In the genomic region with DNA sequence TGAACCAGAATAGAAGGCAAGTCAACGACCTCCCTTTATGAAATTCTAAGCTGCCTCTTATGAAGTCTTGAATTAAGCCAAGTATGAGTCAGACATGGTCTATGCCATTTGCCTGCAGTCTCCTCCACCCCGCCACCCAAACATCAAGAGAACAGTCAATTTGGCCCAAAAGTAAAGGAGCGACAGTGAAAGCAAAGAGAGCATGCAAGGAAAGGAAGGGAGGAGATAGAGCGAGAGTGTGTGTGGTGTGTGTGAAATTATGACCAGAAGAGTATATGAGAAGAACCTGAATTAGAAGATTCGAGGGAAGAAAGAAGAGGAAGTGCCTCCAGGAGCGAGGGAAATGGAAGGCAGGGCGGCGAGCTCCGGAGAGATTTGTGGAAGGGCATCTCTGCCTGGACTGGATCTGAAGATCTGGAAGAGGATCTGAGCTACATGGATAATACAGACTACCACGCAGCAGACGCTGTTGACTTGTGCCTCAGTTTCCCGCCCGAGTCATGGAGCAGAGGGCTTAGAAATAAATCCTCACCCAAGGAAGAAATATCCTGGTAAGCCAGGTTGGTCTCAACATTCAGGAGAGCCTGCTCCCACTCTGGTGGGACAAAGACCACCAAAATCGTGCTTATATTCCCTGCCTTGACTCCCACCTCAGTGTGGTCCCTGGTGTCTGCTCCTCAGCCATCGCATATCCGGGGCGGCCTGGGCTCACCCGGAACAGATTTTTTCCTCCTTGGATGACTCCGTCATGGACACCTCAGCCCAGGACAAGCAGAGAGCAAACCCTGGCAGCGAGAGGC, we compare ENCODE assay signal across 1 cellular context.
TF ChIP-seq lines count a peak whose summit lies in the region.

No MANE protein-coding gene starts in this region.

TF ChIP-seq in HepG2, 621 proteins besides CTCF, POLR2A, EP300 and RAD21 (continued from another document and continues in another):
- no peak for TF ChIP-seq ZBTB40 (IDR thresholded peaks at IDR 0.05)
- TF ChIP-seq ZBTB40 (CRISPR knock-in tag; IDR thresholded peaks at IDR 0.05): 0 out of 2 replicates have a peak, but pooled peaks have one; percentile 10
- TF ChIP-seq MTF1 (CRISPR knock-in tag; IDR thresholded peaks at IDR 0.05): no peak
- TF ChIP-seq, protein P1, sequence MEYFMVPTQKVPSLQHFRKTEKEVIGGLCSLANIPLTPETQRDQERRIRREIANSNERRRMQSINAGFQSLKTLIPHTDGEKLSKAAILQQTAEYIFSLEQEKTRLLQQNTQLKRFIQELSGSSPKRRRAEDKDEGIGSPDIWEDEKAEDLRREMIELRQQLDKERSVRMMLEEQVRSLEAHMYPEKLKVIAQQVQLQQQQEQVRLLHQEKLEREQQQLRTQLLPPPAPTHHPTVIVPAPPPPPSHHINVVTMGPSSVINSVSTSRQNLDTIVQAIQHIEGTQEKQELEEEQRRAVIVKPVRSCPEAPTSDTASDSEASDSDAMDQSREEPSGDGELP (IDR thresholded peaks at IDR 0.05; ENCODE audit: borderline replicate concordance, low read depth): no peak
- TF ChIP-seq MED8 (CRISPR knock-in tag; IDR thresholded peaks at IDR 0.05; ENCODE audit: insufficient replicate concordance): no peak
- no peak for TF ChIP-seq AGO1 (IDR thresholded peaks at IDR 0.05; ENCODE audit: low read depth, low read length, poor library complexity, severe bottlenecking)
- TF ChIP-seq BATF2 (CRISPR knock-in tag; IDR thresholded peaks at IDR 0.05): no peak
- TF ChIP-seq ZIK1 (CRISPR knock-in tag; IDR thresholded peaks at IDR 0.05; ENCODE audit: borderline replicate concordance, low read depth): no peak
- TF ChIP-seq DRAP1 (CRISPR knock-in tag; IDR thresholded peaks at IDR 0.05): no peak
- TF ChIP-seq ZBTB44 (CRISPR knock-in tag; IDR thresholded peaks at IDR 0.05): no peak
- no peak for TF ChIP-seq ZNF331 (CRISPR knock-in tag; IDR thresholded peaks at IDR 0.05)
- no peak for TF ChIP-seq ZSCAN22 (CRISPR knock-in tag; IDR thresholded peaks at IDR 0.05)
- TF ChIP-seq ZNF280B (CRISPR knock-in tag; IDR thresholded peaks at IDR 0.05; ENCODE audit: borderline replicate concordance): 0 out of 2 replicates have a peak, but pooled peaks have one; percentile 10
- no peak for TF ChIP-seq RXRA (CRISPR knock-in tag; IDR thresholded peaks at IDR 0.05)
- TF ChIP-seq NCOR1 (IDR thresholded peaks at IDR 0.05; ENCODE audit: borderline replicate concordance, low read length): no peak
- TF ChIP-seq GMEB1 (CRISPR knock-in tag; IDR thresholded peaks at IDR 0.05; ENCODE audit: borderline replicate concordance): no peak
- TF ChIP-seq TGIF2 (CRISPR knock-in tag; IDR thresholded peaks at IDR 0.05): no peak
- TF ChIP-seq EED (CRISPR knock-in tag; IDR thresholded peaks at IDR 0.05): peak; percentile 12; the same call in 1 of the 2 replicates
- TF ChIP-seq ZSCAN9 (CRISPR knock-in tag; IDR thresholded peaks at IDR 0.05; ENCODE audit: borderline replicate concordance): no peak
- TF ChIP-seq ZFX (CRISPR knock-in tag; IDR thresholded peaks at IDR 0.05; ENCODE audit: low read depth): no peak
- TF ChIP-seq ZNF333 (CRISPR knock-in tag; IDR thresholded peaks at IDR 0.05; ENCODE audit: borderline replicate concordance): no peak
- TF ChIP-seq ZNF138 (CRISPR knock-in tag; IDR thresholded peaks at IDR 0.05; ENCODE audit: low read depth): no peak
- TF ChIP-seq TCF12 (IDR thresholded peaks at IDR 0.05): no peak
- TF ChIP-seq TCF12 (CRISPR knock-in tag; IDR thresholded peaks at IDR 0.05): no peak
- TF ChIP-seq SIX4 (CRISPR knock-in tag; IDR thresholded peaks at IDR 0.05): no peak
- TF ChIP-seq, protein P2, sequence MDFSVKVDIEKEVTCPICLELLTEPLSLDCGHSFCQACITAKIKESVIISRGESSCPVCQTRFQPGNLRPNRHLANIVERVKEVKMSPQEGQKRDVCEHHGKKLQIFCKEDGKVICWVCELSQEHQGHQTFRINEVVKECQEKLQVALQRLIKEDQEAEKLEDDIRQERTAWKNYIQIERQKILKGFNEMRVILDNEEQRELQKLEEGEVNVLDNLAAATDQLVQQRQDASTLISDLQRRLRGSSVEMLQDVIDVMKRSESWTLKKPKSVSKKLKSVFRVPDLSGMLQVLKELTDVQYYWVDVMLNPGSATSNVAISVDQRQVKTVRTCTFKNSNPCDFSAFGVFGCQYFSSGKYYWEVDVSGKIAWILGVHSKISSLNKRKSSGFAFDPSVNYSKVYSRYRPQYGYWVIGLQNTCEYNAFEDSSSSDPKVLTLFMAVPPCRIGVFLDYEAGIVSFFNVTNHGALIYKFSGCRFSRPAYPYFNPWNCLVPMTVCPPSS (IDR thresholded peaks at IDR 0.05): no peak
- no peak for TF ChIP-seq ZNF609 (CRISPR knock-in tag; IDR thresholded peaks at IDR 0.05; ENCODE audit: borderline replicate concordance)
- no peak for TF ChIP-seq ZC3H4 (CRISPR knock-in tag; IDR thresholded peaks at IDR 0.05; ENCODE audit: borderline replicate concordance)
- no peak for TF ChIP-seq NFIB (CRISPR knock-in tag; IDR thresholded peaks at IDR 0.05; ENCODE audit: borderline replicate concordance)
- TF ChIP-seq ONECUT2 (CRISPR knock-in tag; IDR thresholded peaks at IDR 0.05): no peak
